In the genomic region with DNA sequence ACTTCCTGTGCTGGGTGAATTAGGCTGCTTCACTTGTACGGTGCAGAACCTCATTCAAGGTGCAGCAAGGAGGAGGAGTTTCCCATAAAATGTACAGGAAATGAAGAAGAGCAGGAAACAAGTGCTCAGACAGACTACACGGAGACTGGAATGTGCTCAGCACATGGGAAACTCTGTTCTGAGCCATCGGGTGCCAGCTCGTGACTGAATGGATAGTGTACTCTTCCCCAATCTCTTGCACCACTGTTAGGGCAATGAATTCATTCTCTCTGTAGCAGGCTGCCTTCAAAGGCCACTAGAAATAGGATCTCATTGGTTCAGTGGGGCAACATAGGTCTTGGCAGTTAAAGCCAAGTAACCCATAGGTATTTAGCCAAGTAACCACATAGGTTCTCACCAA, we compare ENCODE assay signal across 1 cellular context.
TF ChIP-seq lines count a peak whose summit lies in the region.

No MANE protein-coding gene starts in this region.

TF ChIP-seq in GM23338, 12 proteins besides CTCF, POLR2A, EP300 and RAD21 (continued from another document):
- TF ChIP-seq, protein P1, sequence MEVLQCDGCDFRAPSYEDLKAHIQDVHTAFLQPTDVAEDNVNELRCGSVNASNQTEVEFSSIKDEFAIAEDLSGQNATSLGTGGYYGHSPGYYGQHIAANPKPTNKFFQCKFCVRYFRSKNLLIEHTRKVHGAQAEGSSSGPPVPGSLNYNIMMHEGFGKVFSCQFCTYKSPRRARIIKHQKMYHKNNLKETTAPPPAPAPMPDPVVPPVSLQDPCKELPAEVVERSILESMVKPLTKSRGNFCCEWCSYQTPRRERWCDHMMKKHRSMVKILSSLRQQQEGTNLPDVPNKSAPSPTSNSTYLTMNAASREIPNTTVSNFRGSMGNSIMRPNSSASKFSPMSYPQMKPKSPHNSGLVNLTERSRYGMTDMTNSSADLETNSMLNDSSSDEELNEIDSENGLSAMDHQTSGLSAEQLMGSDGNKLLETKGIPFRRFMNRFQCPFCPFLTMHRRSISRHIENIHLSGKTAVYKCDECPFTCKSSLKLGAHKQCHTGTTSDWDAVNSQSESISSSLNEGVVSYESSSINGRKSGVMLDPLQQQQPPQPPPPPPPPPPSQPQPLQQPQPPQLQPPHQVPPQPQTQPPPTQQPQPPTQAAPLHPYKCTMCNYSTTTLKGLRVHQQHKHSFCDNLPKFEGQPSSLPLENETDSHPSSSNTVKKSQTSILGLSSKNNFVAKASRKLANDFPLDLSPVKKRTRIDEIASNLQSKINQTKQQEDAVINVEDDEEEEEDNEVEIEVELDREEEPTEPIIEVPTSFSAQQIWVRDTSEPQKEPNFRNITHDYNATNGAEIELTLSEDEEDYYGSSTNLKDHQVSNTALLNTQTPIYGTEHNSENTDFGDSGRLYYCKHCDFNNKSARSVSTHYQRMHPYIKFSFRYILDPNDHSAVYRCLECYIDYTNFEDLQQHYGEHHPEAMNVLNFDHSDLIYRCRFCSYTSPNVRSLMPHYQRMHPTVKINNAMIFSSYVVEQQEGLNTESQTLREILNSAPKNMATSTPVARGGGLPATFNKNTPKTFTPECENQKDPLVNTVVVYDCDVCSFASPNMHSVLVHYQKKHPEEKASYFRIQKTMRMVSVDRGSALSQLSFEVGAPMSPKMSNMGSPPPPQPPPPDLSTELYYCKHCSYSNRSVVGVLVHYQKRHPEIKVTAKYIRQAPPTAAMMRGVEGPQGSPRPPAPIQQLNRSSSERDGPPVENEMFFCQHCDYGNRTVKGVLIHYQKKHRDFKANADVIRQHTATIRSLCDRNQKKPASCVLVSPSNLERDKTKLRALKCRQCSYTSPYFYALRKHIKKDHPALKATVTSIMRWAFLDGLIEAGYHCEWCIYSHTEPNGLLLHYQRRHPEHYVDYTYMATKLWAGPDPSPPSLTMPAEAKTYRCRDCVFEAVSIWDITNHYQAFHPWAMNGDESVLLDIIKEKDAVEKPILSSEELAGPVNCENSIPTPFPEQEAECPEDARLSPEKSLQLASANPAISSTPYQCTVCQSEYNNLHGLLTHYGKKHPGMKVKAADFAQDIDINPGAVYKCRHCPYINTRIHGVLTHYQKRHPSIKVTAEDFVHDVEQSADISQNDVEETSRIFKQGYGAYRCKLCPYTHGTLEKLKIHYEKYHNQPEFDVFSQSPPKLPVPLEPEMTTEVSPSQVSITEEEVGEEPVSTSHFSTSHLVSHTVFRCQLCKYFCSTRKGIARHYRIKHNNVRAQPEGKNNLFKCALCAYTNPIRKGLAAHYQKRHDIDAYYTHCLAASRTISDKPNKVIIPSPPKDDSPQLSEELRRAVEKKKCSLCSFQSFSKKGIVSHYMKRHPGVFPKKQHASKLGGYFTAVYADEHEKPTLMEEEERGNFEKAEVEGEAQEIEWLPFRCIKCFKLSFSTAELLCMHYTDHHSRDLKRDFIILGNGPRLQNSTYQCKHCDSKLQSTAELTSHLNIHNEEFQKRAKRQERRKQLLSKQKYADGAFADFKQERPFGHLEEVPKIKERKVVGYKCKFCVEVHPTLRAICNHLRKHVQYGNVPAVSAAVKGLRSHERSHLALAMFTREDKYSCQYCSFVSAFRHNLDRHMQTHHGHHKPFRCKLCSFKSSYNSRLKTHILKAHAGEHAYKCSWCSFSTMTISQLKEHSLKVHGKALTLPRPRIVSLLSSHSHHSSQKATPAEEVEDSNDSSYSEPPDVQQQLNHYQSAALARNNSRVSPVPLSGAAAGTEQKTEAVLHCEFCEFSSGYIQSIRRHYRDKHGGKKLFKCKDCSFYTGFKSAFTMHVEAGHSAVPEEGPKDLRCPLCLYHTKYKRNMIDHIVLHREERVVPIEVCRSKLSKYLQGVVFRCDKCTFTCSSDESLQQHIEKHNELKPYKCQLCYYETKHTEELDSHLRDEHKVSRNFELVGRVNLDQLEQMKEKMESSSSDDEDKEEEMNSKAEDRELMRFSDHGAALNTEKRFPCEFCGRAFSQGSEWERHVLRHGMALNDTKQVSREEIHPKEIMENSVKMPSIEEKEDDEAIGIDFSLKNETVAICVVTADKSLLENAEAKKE (CRISPR knock-in tag; IDR thresholded peaks at IDR 0.05) = no peak
